Comparison of ENCODE assay signal across 1 cellular context in the genomic region with DNA sequence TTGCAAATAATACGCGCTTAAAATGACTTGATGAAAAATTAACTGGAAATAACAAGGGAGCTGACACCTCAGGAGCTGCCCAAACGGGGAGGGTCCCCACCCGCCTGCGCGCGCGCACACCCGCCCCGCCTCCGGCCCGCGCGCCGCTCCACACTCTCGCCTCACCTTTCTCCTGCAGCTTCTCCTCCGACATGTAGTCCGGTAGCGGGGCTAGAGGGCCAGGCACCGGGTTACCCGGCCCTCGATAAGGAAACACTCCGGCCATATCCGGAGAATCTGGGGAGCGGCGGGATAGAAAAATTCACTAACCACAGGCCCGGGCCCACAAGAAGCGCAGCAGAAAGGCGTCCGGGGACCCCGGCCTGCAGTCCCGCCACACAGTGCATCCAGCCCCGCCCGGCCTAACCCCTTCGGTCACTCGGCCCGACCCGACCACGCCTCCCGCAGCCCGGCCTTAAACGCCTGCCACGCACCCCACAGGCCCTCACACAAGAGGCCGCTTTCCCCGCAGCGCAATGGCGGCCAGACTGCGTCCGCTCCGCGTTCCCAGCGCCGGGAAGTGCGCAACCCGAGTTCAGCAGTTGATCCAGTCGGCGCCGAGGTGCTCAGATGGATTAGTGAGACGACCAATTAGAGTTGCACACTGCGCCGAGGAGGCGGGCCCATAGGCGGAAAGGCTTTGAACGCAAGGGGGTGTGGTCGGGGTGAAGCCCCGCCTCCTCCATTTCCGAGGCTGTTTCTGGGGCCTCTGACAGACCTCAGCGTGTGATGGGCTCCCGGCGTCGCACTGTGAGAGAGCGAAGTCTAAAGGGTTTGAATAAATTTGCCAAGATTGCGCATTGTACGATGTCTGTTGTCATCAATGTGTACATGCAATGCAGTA.
TF ChIP-seq lines count a peak whose summit lies in the region.

Gene PRPF8, minus strand, starts transcription at position 561 of the 883 bp plus-strand sequence. Its CDS starts 296 bp downstream, at position 265.

TF ChIP-seq in K562, 482 proteins besides CTCF, POLR2A, EP300 and RAD21 (continued from another document and continues in another):
- TF ChIP-seq MGA (IDR thresholded peaks at IDR 0.05) (0 out of 2 replicates have a peak, but pooled peaks have one; percentile 20), PKNOX1 (IDR thresholded peaks at IDR 0.05) (peak; percentile 98), CBX1 (IDR thresholded peaks at IDR 0.05; ENCODE audit: low read depth) (0 out of 2 replicates have a peak, but pooled peaks have one; percentile 32), FIP1L1 (IDR thresholded peaks at IDR 0.05; ENCODE audit: low read depth, low read length, poor library complexity, severe bottlenecking) (peak; percentile 34), NCOA1 (IDR thresholded peaks at IDR 0.05; ENCODE audit: low read depth) (no peak), HBP1 (CRISPR knock-in tag; IDR thresholded peaks at IDR 0.05) (no peak), NONO (IDR thresholded peaks at IDR 0.05; ENCODE audit: low read depth in 2 of 2, low read length in 1 of 2) (peak in 1 of 2 experiments; percentile 80; a peak in 1 of 4 replicates), ZFP36 (IDR thresholded peaks at IDR 0.05; ENCODE audit: low read depth, low read length, partially characterized antibody) (no peak), RBBP5 (IDR thresholded peaks at IDR 0.05; ENCODE audit: borderline replicate concordance, insufficient read depth, low read length, poor library complexity, severe bottlenecking) (peak; percentile 73), ZBTB49 (CRISPR knock-in tag; IDR thresholded peaks at IDR 0.05; ENCODE audit: borderline replicate concordance) (peak; percentile 60; the same call in 1 of the 2 replicates), MAZ (CRISPR knock-in tag; conservative IDR thresholded peaks at IDR 0.05 in 1 of 2, IDR thresholded peaks at IDR 0.05 in 1 of 2) (peak in 1 of 2 experiments; percentile 37; a peak in 1 of 4 replicates), ATF3 (IDR thresholded peaks at IDR 0.05) (no peak), ATF3 (CRISPR knock-in tag; conservative IDR thresholded peaks at IDR 0.05) (no peak), HCFC1 (IDR thresholded peaks at IDR 0.05; ENCODE audit: low read depth, low read length) (peak; percentile 63)
- TF ChIP-seq, protein P1, sequence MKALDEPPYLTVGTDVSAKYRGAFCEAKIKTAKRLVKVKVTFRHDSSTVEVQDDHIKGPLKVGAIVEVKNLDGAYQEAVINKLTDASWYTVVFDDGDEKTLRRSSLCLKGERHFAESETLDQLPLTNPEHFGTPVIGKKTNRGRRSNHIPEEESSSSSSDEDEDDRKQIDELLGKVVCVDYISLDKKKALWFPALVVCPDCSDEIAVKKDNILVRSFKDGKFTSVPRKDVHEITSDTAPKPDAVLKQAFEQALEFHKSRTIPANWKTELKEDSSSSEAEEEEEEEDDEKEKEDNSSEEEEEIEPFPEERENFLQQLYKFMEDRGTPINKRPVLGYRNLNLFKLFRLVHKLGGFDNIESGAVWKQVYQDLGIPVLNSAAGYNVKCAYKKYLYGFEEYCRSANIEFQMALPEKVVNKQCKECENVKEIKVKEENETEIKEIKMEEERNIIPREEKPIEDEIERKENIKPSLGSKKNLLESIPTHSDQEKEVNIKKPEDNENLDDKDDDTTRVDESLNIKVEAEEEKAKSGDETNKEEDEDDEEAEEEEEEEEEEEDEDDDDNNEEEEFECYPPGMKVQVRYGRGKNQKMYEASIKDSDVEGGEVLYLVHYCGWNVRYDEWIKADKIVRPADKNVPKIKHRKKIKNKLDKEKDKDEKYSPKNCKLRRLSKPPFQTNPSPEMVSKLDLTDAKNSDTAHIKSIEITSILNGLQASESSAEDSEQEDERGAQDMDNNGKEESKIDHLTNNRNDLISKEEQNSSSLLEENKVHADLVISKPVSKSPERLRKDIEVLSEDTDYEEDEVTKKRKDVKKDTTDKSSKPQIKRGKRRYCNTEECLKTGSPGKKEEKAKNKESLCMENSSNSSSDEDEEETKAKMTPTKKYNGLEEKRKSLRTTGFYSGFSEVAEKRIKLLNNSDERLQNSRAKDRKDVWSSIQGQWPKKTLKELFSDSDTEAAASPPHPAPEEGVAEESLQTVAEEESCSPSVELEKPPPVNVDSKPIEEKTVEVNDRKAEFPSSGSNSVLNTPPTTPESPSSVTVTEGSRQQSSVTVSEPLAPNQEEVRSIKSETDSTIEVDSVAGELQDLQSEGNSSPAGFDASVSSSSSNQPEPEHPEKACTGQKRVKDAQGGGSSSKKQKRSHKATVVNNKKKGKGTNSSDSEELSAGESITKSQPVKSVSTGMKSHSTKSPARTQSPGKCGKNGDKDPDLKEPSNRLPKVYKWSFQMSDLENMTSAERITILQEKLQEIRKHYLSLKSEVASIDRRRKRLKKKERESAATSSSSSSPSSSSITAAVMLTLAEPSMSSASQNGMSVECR (CRISPR knock-in tag; IDR thresholded peaks at IDR 0.05): peak; percentile 83
